1 cellular context compared by ENCODE assay signal in the genomic region with DNA sequence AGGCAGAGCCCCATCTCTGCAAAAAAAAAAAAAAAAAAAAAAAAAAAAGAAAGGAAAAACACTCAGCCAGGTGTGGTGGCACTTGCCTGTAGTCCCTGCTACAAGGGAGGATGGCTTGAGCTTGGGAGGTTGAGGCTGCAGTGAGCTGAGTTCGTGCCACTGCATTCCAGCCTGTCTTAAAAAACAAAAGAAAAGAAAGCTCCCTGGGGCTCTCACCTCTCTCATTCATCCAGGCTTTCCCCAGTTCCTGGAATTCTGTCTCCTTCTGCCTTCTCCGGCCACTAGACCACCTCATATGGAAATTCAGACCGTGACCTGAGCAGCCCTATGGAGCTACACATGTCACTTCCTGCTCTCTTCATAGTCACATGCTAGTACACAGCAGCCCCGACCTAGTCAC.
TF ChIP-seq lines count a peak whose summit lies in the region.

No MANE protein-coding gene starts in this region.

TF ChIP-seq in SK-N-SH, 30 proteins besides CTCF, POLR2A, EP300 and RAD21 (continued from another document):
- TF ChIP-seq, protein P1, sequence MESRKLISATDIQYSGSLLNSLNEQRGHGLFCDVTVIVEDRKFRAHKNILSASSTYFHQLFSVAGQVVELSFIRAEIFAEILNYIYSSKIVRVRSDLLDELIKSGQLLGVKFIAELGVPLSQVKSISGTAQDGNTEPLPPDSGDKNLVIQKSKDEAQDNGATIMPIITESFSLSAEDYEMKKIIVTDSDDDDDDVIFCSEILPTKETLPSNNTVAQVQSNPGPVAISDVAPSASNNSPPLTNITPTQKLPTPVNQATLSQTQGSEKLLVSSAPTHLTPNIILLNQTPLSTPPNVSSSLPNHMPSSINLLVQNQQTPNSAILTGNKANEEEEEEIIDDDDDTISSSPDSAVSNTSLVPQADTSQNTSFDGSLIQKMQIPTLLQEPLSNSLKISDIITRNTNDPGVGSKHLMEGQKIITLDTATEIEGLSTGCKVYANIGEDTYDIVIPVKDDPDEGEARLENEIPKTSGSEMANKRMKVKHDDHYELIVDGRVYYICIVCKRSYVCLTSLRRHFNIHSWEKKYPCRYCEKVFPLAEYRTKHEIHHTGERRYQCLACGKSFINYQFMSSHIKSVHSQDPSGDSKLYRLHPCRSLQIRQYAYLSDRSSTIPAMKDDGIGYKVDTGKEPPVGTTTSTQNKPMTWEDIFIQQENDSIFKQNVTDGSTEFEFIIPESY (IDR thresholded peaks at IDR 0.05; ENCODE audit: borderline replicate concordance, low read depth), result no peak
- TF ChIP-seq, protein P2, sequence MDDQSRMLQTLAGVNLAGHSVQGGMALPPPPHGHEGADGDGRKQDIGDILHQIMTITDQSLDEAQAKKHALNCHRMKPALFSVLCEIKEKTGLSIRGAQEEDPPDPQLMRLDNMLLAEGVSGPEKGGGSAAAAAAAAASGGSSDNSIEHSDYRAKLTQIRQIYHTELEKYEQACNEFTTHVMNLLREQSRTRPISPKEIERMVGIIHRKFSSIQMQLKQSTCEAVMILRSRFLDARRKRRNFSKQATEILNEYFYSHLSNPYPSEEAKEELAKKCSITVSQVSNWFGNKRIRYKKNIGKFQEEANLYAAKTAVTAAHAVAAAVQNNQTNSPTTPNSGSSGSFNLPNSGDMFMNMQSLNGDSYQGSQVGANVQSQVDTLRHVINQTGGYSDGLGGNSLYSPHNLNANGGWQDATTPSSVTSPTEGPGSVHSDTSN (IDR thresholded peaks at IDR 0.05), result no peak
- no peak for TF ChIP-seq TAF1 (IDR thresholded peaks at IDR 0.05; ENCODE audit: borderline replicate concordance, low read depth, low read length)
- TF ChIP-seq MXI1 (IDR thresholded peaks at IDR 0.05; ENCODE audit: low read depth, low read length), result no peak
- TF ChIP-seq RCOR1 (IDR thresholded peaks at IDR 0.05; ENCODE audit: low read length), result no peak
- no peak for TF ChIP-seq NRF1 (IDR thresholded peaks at IDR 0.05; ENCODE audit: low read depth, low read length)
- TF ChIP-seq MEF2A (IDR thresholded peaks at IDR 0.05; ENCODE audit: borderline replicate concordance, low read depth), result no peak
- TF ChIP-seq, protein P3, sequence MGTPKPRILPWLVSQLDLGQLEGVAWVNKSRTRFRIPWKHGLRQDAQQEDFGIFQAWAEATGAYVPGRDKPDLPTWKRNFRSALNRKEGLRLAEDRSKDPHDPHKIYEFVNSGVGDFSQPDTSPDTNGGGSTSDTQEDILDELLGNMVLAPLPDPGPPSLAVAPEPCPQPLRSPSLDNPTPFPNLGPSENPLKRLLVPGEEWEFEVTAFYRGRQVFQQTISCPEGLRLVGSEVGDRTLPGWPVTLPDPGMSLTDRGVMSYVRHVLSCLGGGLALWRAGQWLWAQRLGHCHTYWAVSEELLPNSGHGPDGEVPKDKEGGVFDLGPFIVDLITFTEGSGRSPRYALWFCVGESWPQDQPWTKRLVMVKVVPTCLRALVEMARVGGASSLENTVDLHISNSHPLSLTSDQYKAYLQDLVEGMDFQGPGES (IDR thresholded peaks at IDR 0.05; ENCODE audit: low read depth, low read length), result no peak
- no peak for TF ChIP-seq EZH2phosphoT487 (IDR thresholded peaks at IDR 0.05; ENCODE audit: borderline replicate concordance, low read depth)
- no peak for TF ChIP-seq FOSL2 (IDR thresholded peaks at IDR 0.05; ENCODE audit: borderline replicate concordance, low read depth)
- TF ChIP-seq, protein P4, sequence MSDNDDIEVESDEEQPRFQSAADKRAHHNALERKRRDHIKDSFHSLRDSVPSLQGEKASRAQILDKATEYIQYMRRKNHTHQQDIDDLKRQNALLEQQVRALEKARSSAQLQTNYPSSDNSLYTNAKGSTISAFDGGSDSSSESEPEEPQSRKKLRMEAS (IDR thresholded peaks at IDR 0.05; ENCODE audit: low read depth), result no peak
- TF ChIP-seq CHD2 (IDR thresholded peaks at IDR 0.05; ENCODE audit: low read length, partially characterized antibody), result no peak
- TF ChIP-seq, protein P5, sequence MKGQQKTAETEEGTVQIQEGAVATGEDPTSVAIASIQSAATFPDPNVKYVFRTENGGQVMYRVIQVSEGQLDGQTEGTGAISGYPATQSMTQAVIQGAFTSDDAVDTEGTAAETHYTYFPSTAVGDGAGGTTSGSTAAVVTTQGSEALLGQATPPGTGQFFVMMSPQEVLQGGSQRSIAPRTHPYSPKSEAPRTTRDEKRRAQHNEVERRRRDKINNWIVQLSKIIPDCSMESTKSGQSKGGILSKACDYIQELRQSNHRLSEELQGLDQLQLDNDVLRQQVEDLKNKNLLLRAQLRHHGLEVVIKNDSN (IDR thresholded peaks at IDR 0.05; ENCODE audit: borderline replicate concordance, low read depth), result no peak
- no peak for TF ChIP-seq JUND (IDR thresholded peaks at IDR 0.05)
- TF ChIP-seq FOXJ3 (CRISPR knock-in tag; IDR thresholded peaks at IDR 0.05), result no peak
- TF ChIP-seq POLR2AphosphoS5 (IDR thresholded peaks at IDR 0.05; ENCODE audit: low read depth, low read length), result no peak
